ENCODE assay signal across 1 cellular context in the genomic region with DNA sequence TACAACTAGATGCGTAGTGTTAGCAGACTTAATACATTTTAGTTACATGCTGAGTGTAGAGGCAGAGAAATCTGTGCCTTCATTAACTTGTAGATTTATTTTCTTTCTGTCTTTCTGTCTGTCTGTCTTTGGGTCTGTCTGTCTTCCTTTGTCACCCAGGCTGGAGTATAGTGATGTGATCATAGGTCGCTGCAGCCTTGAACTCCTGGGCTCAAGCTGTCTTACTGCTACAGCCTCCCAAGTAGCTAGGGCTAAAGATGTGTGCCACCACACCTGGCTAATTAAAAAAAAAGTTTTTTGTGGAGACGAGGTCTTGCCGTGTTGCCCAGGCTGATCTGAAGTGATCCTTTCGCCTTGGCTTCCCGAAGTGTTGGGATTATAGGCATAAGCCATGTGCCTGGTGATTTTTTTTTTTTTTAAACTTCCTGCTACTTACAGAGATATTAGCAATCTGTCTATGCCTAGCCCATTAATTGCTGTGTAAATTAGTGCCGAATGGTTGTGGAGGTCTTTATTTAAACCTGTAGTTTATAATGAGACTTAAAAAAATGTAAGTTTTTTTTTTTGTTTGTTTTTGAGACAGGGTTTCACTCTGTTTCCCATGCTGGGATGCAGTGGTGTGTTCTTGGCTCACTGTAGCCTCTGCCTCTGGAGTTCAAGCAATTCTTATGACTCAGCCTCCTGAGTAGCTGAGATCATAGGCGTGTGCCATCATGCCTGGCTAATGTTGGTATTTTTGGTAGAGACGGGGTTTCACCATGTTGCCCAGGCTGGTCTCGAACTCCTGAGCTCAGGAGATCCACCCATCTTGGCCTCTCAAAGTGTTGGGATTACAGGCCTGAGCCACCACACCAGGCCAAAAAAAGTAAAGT.
TF ChIP-seq lines count a peak whose summit lies in the region.

No MANE protein-coding gene starts in this region.

TF ChIP-seq in SK-N-SH, 30 proteins besides CTCF, POLR2A, EP300 and RAD21 (continued from another document):
- TF ChIP-seq, protein P1, sequence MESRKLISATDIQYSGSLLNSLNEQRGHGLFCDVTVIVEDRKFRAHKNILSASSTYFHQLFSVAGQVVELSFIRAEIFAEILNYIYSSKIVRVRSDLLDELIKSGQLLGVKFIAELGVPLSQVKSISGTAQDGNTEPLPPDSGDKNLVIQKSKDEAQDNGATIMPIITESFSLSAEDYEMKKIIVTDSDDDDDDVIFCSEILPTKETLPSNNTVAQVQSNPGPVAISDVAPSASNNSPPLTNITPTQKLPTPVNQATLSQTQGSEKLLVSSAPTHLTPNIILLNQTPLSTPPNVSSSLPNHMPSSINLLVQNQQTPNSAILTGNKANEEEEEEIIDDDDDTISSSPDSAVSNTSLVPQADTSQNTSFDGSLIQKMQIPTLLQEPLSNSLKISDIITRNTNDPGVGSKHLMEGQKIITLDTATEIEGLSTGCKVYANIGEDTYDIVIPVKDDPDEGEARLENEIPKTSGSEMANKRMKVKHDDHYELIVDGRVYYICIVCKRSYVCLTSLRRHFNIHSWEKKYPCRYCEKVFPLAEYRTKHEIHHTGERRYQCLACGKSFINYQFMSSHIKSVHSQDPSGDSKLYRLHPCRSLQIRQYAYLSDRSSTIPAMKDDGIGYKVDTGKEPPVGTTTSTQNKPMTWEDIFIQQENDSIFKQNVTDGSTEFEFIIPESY (IDR thresholded peaks at IDR 0.05; ENCODE audit: borderline replicate concordance, low read depth), result no peak
- TF ChIP-seq CHD2 (IDR thresholded peaks at IDR 0.05; ENCODE audit: low read length, partially characterized antibody) (no peak), MXI1 (IDR thresholded peaks at IDR 0.05; ENCODE audit: low read depth, low read length) (no peak)
- TF ChIP-seq, protein P2, sequence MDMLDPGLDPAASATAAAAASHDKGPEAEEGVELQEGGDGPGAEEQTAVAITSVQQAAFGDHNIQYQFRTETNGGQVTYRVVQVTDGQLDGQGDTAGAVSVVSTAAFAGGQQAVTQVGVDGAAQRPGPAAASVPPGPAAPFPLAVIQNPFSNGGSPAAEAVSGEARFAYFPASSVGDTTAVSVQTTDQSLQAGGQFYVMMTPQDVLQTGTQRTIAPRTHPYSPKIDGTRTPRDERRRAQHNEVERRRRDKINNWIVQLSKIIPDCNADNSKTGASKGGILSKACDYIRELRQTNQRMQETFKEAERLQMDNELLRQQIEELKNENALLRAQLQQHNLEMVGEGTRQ (IDR thresholded peaks at IDR 0.05; ENCODE audit: borderline replicate concordance, low read depth, low read length), result no peak
